In the genomic region with DNA sequence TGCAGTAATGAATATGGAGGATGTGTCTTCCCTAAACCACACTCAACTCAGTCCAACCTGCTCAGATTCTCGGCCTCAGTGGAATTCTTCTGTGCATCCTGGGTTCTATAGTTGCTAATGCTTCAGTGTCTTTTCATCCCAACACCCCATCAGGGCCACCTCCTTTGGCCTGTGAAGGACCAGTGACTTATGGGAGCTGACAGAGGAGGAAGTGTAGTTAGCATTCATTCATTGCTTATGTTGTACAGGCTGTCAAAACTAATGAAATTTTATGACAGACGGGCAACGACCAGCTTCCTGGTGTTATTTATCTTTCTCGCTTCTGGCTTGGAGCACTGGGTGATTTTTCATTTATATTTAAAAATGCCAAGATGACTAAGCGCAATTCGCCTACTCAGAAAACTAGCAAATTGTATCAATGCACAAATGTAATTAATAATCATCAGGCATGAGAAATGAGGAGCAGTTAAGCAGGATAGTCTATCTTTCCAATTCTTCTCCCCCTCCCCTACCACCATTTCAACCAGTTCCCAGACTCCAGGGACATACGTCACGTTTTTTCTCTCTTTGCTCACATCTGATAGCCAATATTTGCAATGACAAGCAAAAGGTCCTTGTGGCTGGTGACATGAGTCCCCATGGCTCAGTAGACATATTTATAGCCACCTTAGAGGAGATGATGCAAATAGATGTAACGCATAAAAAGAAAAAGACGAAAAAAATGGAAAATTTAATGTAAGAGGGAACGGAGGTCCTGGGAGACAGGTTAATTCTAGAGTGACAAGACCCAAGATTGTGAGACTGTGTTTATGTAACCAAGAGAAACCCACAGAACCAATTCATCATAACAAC, we compare ENCODE assay signal across 1 cellular context.
A peak's percentile ranks its signal among the peaks of the same experiment; 100 is the strongest.
TF ChIP-seq lines count a peak whose summit lies in the region.

No MANE protein-coding gene starts in this region.

TF ChIP-seq in K562, 482 proteins besides CTCF, POLR2A, EP300 and RAD21 (continued from another document and continues in another):
- TF ChIP-seq CEBPG (CRISPR knock-in tag; IDR thresholded peaks at IDR 0.05) (peak; percentile 84), CEBPG (tag; conservative IDR thresholded peaks at IDR 0.05 in 1 of 2, IDR thresholded peaks at IDR 0.05 in 1 of 2) (peak; percentile 61 to 93), HMGN3 (IDR thresholded peaks at IDR 0.05; ENCODE audit: borderline replicate concordance, extremely low read depth, insufficient read length, low read depth, low read length) (no peak), WHSC1 (IDR thresholded peaks at IDR 0.05; ENCODE audit: low read length) (no peak), ZNF785 (CRISPR knock-in tag; IDR thresholded peaks at IDR 0.05) (no peak), NR4A1 (CRISPR knock-in tag; IDR thresholded peaks at IDR 0.05) (no peak), NR4A1 (tag; IDR thresholded peaks at IDR 0.05) (no peak), ZNF316 (IDR thresholded peaks at IDR 0.05) (0 out of 2 replicates have a peak, but pooled peaks have one; percentile 6), ZNF134 (CRISPR knock-in tag; conservative IDR thresholded peaks at IDR 0.05) (no peak), HNRNPL (IDR thresholded peaks at IDR 0.05; ENCODE audit: low read depth, low read length) (no peak), TEAD2 (tag; IDR thresholded peaks at IDR 0.05) (no peak), BRD4 (IDR thresholded peaks at IDR 0.05) (no peak), PHF21A (IDR thresholded peaks at IDR 0.05; ENCODE audit: borderline replicate concordance, low read depth) (no peak), KLF13 (tag; IDR thresholded peaks at IDR 0.05; ENCODE audit: borderline replicate concordance, low read depth) (no peak), NCOA4 (IDR thresholded peaks at IDR 0.05; ENCODE audit: partially characterized antibody) (no peak), ESRRB (CRISPR knock-in tag; IDR thresholded peaks at IDR 0.05; ENCODE audit: borderline replicate concordance) (no peak), DNMT1 (IDR thresholded peaks at IDR 0.05) (no peak), PHF20 (IDR thresholded peaks at IDR 0.05; ENCODE audit: partially characterized antibody) (no peak), KDM4B (IDR thresholded peaks at IDR 0.05; ENCODE audit: borderline replicate concordance in 2 of 2, low read depth in 1 of 2) (no peak), NELFE (IDR thresholded peaks at IDR 0.05; ENCODE audit: insufficient read depth, insufficient read length) (no peak), BACH1 (tag; IDR thresholded peaks at IDR 0.05) (0 out of 2 replicates have a peak, but pooled peaks have one; percentile 55), L3MBTL2 (IDR thresholded peaks at IDR 0.05) (0 out of 2 replicates have a peak, but pooled peaks have one; percentile 29), TAF9B (IDR thresholded peaks at IDR 0.05; ENCODE audit: partially characterized antibody) (no peak), RCOR1 (IDR thresholded peaks at IDR 0.05; ENCODE audit: borderline replicate concordance in 1 of 2, low read depth in 2 of 2, low read length in 2 of 2) (no peak), HLTF (IDR thresholded peaks at IDR 0.05) (no peak), TOE1 (IDR thresholded peaks at IDR 0.05; ENCODE audit: borderline replicate concordance) (no peak), TOE1 (CRISPR knock-in tag; IDR thresholded peaks at IDR 0.05; ENCODE audit: borderline replicate concordance, low read depth) (no peak), PHB (CRISPR knock-in tag; IDR thresholded peaks at IDR 0.05) (no peak), TARDBP (IDR thresholded peaks at IDR 0.05) (no peak), ETV1 (tag; conservative IDR thresholded peaks at IDR 0.05; ENCODE audit: low read depth) (0 out of 2 replicates have a peak, but pooled peaks have one; percentile 23), ADNP (tag; IDR thresholded peaks at IDR 0.05) (no peak), ZNF143 (CRISPR knock-in tag; IDR thresholded peaks at IDR 0.05) (no peak), ATF1 (CRISPR knock-in tag; IDR thresholded peaks at IDR 0.05) (no peak), ATF1 (tag; IDR thresholded peaks at IDR 0.05) (peak; percentile 22; the same call in 1 of the 2 replicates), SMARCA4 (IDR thresholded peaks at IDR 0.05) (peak; percentile 29; the same call in 1 of the 2 replicates), DPF2 (IDR thresholded peaks at IDR 0.05) (no peak), PML (IDR thresholded peaks at IDR 0.05; ENCODE audit: low read length) (no peak), TRIM24 (IDR thresholded peaks at IDR 0.05) (peak; percentile 33 to 70; a peak in 2 of 4 replicates)
- TF ChIP-seq, protein P1, sequence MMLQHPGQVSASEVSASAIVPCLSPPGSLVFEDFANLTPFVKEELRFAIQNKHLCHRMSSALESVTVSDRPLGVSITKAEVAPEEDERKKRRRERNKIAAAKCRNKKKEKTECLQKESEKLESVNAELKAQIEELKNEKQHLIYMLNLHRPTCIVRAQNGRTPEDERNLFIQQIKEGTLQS (IDR thresholded peaks at IDR 0.05): peak; percentile 74
- TF ChIP-seq, protein P1 (CRISPR knock-in tag; conservative IDR thresholded peaks at IDR 0.05): no peak
- TF ChIP-seq, protein P2, sequence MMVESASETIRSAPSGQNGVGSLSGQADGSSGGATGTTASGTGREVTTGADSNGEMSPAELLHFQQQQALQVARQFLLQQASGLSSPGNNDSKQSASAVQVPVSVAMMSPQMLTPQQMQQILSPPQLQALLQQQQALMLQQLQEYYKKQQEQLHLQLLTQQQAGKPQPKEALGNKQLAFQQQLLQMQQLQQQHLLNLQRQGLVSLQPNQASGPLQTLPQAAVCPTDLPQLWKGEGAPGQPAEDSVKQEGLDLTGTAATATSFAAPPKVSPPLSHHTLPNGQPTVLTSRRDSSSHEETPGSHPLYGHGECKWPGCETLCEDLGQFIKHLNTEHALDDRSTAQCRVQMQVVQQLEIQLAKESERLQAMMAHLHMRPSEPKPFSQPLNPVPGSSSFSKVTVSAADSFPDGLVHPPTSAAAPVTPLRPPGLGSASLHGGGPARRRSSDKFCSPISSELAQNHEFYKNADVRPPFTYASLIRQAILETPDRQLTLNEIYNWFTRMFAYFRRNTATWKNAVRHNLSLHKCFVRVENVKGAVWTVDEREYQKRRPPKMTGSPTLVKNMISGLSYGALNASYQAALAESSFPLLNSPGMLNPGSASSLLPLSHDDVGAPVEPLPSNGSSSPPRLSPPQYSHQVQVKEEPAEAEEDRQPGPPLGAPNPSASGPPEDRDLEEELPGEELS (CRISPR knock-in tag; IDR thresholded peaks at IDR 0.05; ENCODE audit: borderline replicate concordance): no peak
- TF ChIP-seq, protein P3, sequence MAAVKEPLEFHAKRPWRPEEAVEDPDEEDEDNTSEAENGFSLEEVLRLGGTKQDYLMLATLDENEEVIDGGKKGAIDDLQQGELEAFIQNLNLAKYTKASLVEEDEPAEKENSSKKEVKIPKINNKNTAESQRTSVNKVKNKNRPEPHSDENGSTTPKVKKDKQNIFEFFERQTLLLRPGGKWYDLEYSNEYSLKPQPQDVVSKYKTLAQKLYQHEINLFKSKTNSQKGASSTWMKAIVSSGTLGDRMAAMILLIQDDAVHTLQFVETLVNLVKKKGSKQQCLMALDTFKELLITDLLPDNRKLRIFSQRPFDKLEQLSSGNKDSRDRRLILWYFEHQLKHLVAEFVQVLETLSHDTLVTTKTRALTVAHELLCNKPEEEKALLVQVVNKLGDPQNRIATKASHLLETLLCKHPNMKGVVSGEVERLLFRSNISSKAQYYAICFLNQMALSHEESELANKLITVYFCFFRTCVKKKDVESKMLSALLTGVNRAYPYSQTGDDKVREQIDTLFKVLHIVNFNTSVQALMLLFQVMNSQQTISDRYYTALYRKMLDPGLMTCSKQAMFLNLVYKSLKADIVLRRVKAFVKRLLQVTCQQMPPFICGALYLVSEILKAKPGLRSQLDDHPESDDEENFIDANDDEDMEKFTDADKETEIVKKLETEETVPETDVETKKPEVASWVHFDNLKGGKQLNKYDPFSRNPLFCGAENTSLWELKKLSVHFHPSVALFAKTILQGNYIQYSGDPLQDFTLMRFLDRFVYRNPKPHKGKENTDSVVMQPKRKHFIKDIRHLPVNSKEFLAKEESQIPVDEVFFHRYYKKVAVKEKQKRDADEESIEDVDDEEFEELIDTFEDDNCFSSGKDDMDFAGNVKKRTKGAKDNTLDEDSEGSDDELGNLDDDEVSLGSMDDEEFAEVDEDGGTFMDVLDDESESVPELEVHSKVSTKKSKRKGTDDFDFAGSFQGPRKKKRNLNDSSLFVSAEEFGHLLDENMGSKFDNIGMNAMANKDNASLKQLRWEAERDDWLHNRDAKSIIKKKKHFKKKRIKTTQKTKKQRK (IDR thresholded peaks at IDR 0.05; ENCODE audit: borderline replicate concordance, low read depth, low read length): no peak
- TF ChIP-seq, protein P4, sequence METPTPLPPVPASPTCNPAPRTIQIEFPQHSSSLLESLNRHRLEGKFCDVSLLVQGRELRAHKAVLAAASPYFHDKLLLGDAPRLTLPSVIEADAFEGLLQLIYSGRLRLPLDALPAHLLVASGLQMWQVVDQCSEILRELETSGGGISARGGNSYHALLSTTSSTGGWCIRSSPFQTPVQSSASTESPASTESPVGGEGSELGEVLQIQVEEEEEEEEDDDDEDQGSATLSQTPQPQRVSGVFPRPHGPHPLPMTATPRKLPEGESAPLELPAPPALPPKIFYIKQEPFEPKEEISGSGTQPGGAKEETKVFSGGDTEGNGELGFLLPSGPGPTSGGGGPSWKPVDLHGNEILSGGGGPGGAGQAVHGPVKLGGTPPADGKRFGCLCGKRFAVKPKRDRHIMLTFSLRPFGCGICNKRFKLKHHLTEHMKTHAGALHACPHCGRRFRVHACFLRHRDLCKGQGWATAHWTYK (CRISPR knock-in tag; IDR thresholded peaks at IDR 0.05): no peak
- TF ChIP-seq, protein P5, sequence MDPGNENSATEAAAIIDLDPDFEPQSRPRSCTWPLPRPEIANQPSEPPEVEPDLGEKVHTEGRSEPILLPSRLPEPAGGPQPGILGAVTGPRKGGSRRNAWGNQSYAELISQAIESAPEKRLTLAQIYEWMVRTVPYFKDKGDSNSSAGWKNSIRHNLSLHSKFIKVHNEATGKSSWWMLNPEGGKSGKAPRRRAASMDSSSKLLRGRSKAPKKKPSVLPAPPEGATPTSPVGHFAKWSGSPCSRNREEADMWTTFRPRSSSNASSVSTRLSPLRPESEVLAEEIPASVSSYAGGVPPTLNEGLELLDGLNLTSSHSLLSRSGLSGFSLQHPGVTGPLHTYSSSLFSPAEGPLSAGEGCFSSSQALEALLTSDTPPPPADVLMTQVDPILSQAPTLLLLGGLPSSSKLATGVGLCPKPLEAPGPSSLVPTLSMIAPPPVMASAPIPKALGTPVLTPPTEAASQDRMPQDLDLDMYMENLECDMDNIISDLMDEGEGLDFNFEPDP (CRISPR knock-in tag; IDR thresholded peaks at IDR 0.05): no peak
- TF ChIP-seq, protein P6, sequence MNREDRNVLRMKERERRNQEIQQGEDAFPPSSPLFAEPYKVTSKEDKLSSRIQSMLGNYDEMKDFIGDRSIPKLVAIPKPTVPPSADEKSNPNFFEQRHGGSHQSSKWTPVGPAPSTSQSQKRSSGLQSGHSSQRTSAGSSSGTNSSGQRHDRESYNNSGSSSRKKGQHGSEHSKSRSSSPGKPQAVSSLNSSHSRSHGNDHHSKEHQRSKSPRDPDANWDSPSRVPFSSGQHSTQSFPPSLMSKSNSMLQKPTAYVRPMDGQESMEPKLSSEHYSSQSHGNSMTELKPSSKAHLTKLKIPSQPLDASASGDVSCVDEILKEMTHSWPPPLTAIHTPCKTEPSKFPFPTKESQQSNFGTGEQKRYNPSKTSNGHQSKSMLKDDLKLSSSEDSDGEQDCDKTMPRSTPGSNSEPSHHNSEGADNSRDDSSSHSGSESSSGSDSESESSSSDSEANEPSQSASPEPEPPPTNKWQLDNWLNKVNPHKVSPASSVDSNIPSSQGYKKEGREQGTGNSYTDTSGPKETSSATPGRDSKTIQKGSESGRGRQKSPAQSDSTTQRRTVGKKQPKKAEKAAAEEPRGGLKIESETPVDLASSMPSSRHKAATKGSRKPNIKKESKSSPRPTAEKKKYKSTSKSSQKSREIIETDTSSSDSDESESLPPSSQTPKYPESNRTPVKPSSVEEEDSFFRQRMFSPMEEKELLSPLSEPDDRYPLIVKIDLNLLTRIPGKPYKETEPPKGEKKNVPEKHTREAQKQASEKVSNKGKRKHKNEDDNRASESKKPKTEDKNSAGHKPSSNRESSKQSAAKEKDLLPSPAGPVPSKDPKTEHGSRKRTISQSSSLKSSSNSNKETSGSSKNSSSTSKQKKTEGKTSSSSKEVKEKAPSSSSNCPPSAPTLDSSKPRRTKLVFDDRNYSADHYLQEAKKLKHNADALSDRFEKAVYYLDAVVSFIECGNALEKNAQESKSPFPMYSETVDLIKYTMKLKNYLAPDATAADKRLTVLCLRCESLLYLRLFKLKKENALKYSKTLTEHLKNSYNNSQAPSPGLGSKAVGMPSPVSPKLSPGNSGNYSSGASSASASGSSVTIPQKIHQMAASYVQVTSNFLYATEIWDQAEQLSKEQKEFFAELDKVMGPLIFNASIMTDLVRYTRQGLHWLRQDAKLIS (CRISPR knock-in tag; IDR thresholded peaks at IDR 0.05): no peak
- TF ChIP-seq, protein P7, sequence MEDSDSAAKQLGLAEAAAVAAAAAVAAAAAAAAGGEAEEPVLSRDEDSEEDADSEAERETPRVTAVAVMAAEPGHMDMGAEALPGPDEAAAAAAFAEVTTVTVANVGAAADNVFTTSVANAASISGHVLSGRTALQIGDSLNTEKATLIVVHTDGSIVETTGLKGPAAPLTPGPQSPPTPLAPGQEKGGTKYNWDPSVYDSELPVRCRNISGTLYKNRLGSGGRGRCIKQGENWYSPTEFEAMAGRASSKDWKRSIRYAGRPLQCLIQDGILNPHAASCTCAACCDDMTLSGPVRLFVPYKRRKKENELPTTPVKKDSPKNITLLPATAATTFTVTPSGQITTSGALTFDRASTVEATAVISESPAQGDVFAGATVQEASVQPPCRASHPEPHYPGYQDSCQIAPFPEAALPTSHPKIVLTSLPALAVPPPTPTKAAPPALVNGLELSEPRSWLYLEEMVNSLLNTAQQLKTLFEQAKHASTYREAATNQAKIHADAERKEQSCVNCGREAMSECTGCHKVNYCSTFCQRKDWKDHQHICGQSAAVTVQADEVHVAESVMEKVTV (CRISPR knock-in tag; IDR thresholded peaks at IDR 0.05): no peak
- TF ChIP-seq, protein P8, sequence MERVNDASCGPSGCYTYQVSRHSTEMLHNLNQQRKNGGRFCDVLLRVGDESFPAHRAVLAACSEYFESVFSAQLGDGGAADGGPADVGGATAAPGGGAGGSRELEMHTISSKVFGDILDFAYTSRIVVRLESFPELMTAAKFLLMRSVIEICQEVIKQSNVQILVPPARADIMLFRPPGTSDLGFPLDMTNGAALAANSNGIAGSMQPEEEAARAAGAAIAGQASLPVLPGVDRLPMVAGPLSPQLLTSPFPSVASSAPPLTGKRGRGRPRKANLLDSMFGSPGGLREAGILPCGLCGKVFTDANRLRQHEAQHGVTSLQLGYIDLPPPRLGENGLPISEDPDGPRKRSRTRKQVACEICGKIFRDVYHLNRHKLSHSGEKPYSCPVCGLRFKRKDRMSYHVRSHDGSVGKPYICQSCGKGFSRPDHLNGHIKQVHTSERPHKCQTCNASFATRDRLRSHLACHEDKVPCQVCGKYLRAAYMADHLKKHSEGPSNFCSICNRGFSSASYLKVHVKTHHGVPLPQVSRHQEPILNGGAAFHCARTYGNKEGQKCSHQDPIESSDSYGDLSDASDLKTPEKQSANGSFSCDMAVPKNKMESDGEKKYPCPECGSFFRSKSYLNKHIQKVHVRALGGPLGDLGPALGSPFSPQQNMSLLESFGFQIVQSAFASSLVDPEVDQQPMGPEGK (CRISPR knock-in tag; IDR thresholded peaks at IDR 0.05; ENCODE audit: borderline replicate concordance): no peak
